In genomic region chr7:93055543-93056107, GRCh38 we compare ENCODE assay signal across 8 cellular contexts.
A peak's percentile ranks its signal among the peaks of the same experiment; 100 is the strongest.
DNase-seq lines count a peak whose midpoint lies in the region; ATAC-seq, FAIRE-seq and TF ChIP-seq lines count a peak whose summit lies in the region.

No MANE protein-coding gene starts in this region.

- SMC1A ChIA-PET in GM12878 (lab: Charles Lee; ENCODE audit: uncharacterized antibody, unreplicated experiment), result interaction anchor here (0.6 to 3.1 kb wide), 6 partner anchors 42 to 632 kb away, joined by 3 to 10 read pairs (median 3); partner anchors contain the start of gene HEPACAM2

- no TSS peak for BruUV-seq in GM12878 (replicated peaks; lab: Mats Ljungman, UMichigan)

- no peaks in the 10 kb centered on the region for H4K20me1 ChIP-seq in GM12878 (ENCODE audit: control insufficient read depth, insufficient read depth)

- H3K4me3 ChIP-seq in GM12878 (no peak overlapping the region), kidney (ENCODE audit: low read length in 2 of 2) (no peak overlapping the region), upper lobe of right lung (no peak overlapping the region)

- TF ChIP-seq POLR2A in GM12878 (IDR thresholded peaks at IDR 0.05; ENCODE audit: low read depth, low read length), result no peak

- no peaks in the 10 kb centered on the region for H3K27me3 ChIP-seq in GM12878 (replicated peaks in 1 of 2; ENCODE audit: control insufficient read depth in 2 of 2, insufficient read depth in 2 of 2, low read length in 1 of 2)
- H3K27me3 ChIP-seq in upper lobe of right lung, result no peaks in the 10 kb centered on the region

- H3K79me2 ChIP-seq in GM12878 (ENCODE audit: control insufficient read depth, insufficient read depth, low read length), result no peaks in the 10 kb centered on the region

- RAD21 ChIA-PET in GM12878 (lab: Charles Lee; ENCODE audit: unreplicated experiment), result interaction anchor here (0.9 kb wide), 1 partner anchor 8 kb away, joined by 3 read pairs; no protein-coding TSS in a partner anchor

- WGBS in GM12878 (ENCODE audit: insufficient coverage, insufficient replicate concordance, low lambda C conversion rate, missing lambda C conversion rate), result 3% methylated on average over 5 of the region's 5 CpGs

- H3K9ac ChIP-seq in GM12878 (ENCODE audit: control insufficient read depth, insufficient read depth, low read length) (no peak overlapping the region), kidney (ENCODE audit: low read length in 2 of 2) (no peak overlapping the region)

- in situ Hi-C loops in GM12878 (cut with MboI), result loop anchor here (10.0 kb wide), 3 partner anchors 221 to 631 kb away; partner anchors contain the start of gene CDK6

- H2AFZ ChIP-seq in GM12878 (ENCODE audit: control insufficient read depth, low read depth, low read length), result no peak overlapping the region; the same call in 1 of the 2 replicates

- H3K4me2 ChIP-seq in GM12878 (ENCODE audit: control insufficient read depth, insufficient read depth), result no peak overlapping the region

- DNase-seq in Right ventricle myocardium superior, result no peak
- DNase-seq in cardiac septum (ENCODE audit: low spot score), result no peak
- DNase-seq in NCI-H446 treated with DMSO at 0.1 percent for 48 hours (lab: John Stamatoyannopoulos, UW), result peak; percentile 42
- no peak for DNase-seq in GM12878 (ENCODE audit: low read depth, low spot score)
- DNase-seq in kidney, result no peak
- no peak for DNase-seq in upper lobe of right lung

- no peaks in the 10 kb centered on the region for H3K9me3 ChIP-seq in GM12878 (replicated peaks; ENCODE audit: control insufficient read depth, insufficient read depth, low read length)
- no peaks in the 10 kb centered on the region for H3K9me3 ChIP-seq in kidney (ENCODE audit: control insufficient read depth in 1 of 2, low read length in 2 of 2)
- H3K9me3 ChIP-seq in upper lobe of right lung, result no peaks in the 10 kb centered on the region

- FAIRE-seq in GM12878 (lab: Jason Lieb, UNC) (peak; percentile 88), kidney (lab: Jason Lieb, UNC) (peak; percentile 98)

- H3K27ac ChIP-seq in GM12878 (ENCODE audit: control insufficient read depth, insufficient read depth) (no peak overlapping the region), kidney (ENCODE audit: low read depth in 2 of 2, low read length in 2 of 2) (no peak overlapping the region), upper lobe of right lung (no peak overlapping the region)

- intact Hi-C loops in Right ventricle myocardium superior (cut with DNase I), result loop anchor here (5.0 to 10.0 kb wide), 2 partner anchors 211 to 438 kb away; no protein-coding TSS in a partner anchor
- intact Hi-C loops in cardiac septum (cut with DNase I), result loop anchor here (2.0 to 10.0 kb wide), 3 partner anchors 221 to 435 kb away; partner anchors contain the start of gene CDK6
- intact Hi-C loops in GM12878 (cut with micrococcal nuclease; ENCODE audit: unreplicated experiment), result loop anchor here (1.0 to 10.0 kb wide), 6 partner anchors 175 to 631 kb away; no protein-coding TSS in a partner anchor
- intact Hi-C loops in kidney (cut with DNase I), result no loop called here
- intact Hi-C loops in upper lobe of right lung (cut with DNase I), result loop anchor here (10.0 kb wide), 1 partner anchor 431 kb away; no protein-coding TSS in a partner anchor

- H3K36me3 ChIP-seq in GM12878 (ENCODE audit: control insufficient read depth in 2 of 2, insufficient read depth in 2 of 2, low read length in 1 of 2) (no peaks in the 10 kb centered on the region), kidney (ENCODE audit: control insufficient read depth in 1 of 2, insufficient read depth in 2 of 2, low read length in 2 of 2) (no peaks in the 10 kb centered on the region), upper lobe of right lung (no peaks in the 10 kb centered on the region)

- H3K4me1 ChIP-seq in GM12878 (ENCODE audit: control insufficient read depth, insufficient read depth, low read length) (no peaks in the 10 kb centered on the region), kidney (ENCODE audit: control insufficient read depth in 1 of 2, insufficient read depth in 1 of 2, low read depth in 1 of 2, low read length in 2 of 2) (no peaks in the 10 kb centered on the region), upper lobe of right lung (no peaks in the 10 kb centered on the region)

- TF ChIP-seq CTCF in GM12878 (IDR thresholded peaks at IDR 0.05 in 2 of 3, conservative IDR thresholded peaks at IDR 0.05 in 1 of 3; ENCODE audit: control insufficient read depth in 2 of 3, extremely low read depth in 1 of 3, insufficient read depth in 1 of 3, low read depth in 3 of 3, low read length in 3 of 3), result peak; percentile 39 to 73 (median 57); a peak in 5 of 6 replicates
- peak; percentile 69 for TF ChIP-seq CTCF in kidney (IDR thresholded peaks at IDR 0.05; ENCODE audit: borderline replicate concordance, extremely low read depth, insufficient read depth)
- TF ChIP-seq CTCF in upper lobe of right lung (IDR thresholded peaks at IDR 0.05), result peak; percentile 87

- ATAC-seq in Right ventricle myocardium superior (ENCODE audit: poor library complexity) (peak; percentile 57), HG03064 (IDR thresholded peaks at IDR 0.05; ENCODE audit: low read depth, unreplicated experiment) (peak; percentile 56), GM12878 (peak; percentile 83), upper lobe of right lung (peak; percentile 78), GM21737 (IDR thresholded peaks at IDR 0.05; ENCODE audit: unreplicated experiment) (no peak)

- TF ChIP-seq EP300 in GM12878 (IDR thresholded peaks at IDR 0.05; ENCODE audit: borderline replicate concordance in 1 of 2, control insufficient read depth in 1 of 2, low read depth in 2 of 2, low read length in 2 of 2), result no peak

- POLR2A ChIA-PET in GM12878 (lab: Charles Lee), result no interaction called here

- CTCF ChIA-PET in GM12878 (lab: Yijun Ruan, JAX), result interaction anchor here (0.8 to 1.3 kb wide), 3 partner anchors 172 to 436 kb away, joined by 3 to 6 read pairs (median 4); no protein-coding TSS in a partner anchor

- peak; percentile 86 for TF ChIP-seq RAD21 in GM12878 (IDR thresholded peaks at IDR 0.05; ENCODE audit: insufficient read depth, low read depth, low read length)

TF ChIP-seq in GM12878, 131 proteins besides CTCF, POLR2A, EP300 and RAD21 (continues in another document):
- TF ChIP-seq PBX3 (IDR thresholded peaks at IDR 0.05; ENCODE audit: insufficient replicate concordance, low read depth, low read length) (no peak), ZZZ3 (IDR thresholded peaks at IDR 0.05; ENCODE audit: control insufficient read depth, insufficient read length, low read depth) (no peak), ZNF207 (IDR thresholded peaks at IDR 0.05; ENCODE audit: borderline replicate concordance) (no peak), JUNB (IDR thresholded peaks at IDR 0.05) (peak; percentile 35; the same call in 1 of the 2 replicates), KLF5 (IDR thresholded peaks at IDR 0.05; ENCODE audit: partially characterized antibody) (no peak), PAX5 (IDR thresholded peaks at IDR 0.05; ENCODE audit: borderline replicate concordance, low read depth, low read length) (no peak), NR2C2 (IDR thresholded peaks at IDR 0.05; ENCODE audit: borderline replicate concordance, control insufficient read depth, insufficient read length, low read depth) (no peak)
- TF ChIP-seq, protein P1, sequence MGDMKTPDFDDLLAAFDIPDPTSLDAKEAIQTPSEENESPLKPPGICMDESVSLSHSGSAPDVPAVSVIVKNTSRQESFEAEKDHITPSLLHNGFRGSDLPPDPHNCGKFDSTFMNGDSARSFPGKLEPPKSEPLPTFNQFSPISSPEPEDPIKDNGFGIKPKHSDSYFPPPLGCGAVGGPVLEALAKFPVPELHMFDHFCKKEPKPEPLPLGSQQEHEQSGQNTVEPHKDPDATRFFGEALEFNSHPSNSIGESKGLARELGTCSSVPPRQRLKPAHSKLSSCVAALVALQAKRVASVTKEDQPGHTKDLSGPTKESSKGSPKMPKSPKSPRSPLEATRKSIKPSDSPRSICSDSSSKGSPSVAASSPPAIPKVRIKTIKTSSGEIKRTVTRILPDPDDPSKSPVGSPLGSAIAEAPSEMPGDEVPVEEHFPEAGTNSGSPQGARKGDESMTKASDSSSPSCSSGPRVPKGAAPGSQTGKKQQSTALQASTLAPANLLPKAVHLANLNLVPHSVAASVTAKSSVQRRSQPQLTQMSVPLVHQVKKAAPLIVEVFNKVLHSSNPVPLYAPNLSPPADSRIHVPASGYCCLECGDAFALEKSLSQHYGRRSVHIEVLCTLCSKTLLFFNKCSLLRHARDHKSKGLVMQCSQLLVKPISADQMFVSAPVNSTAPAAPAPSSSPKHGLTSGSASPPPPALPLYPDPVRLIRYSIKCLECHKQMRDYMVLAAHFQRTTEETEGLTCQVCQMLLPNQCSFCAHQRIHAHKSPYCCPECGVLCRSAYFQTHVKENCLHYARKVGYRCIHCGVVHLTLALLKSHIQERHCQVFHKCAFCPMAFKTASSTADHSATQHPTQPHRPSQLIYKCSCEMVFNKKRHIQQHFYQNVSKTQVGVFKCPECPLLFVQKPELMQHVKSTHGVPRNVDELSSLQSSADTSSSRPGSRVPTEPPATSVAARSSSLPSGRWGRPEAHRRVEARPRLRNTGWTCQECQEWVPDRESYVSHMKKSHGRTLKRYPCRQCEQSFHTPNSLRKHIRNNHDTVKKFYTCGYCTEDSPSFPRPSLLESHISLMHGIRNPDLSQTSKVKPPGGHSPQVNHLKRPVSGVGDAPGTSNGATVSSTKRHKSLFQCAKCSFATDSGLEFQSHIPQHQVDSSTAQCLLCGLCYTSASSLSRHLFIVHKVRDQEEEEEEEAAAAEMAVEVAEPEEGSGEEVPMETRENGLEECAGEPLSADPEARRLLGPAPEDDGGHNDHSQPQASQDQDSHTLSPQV (IDR thresholded peaks at IDR 0.05), result peak; percentile 49; the same call in 1 of the 2 replicates
